Comparison of ENCODE assay signal across 8 cellular contexts in genomic region chr1:89598450-89599331, GRCh38. TPM values are rescaled to one million over a fixed set of nuclear protein-coding genes. Genes with fewer than 3 reads are reported as not detected.
A peak's percentile ranks its signal among the peaks of the same experiment; 100 is the strongest.
DNase-seq lines count a peak whose midpoint lies in the region; ATAC-seq and TF ChIP-seq lines count a peak whose summit lies in the region.

No MANE protein-coding gene starts in this region.

- no peaks in the 10 kb centered on the region for H3K36me3 ChIP-seq in BJ (ENCODE audit: control insufficient read depth, insufficient read depth, low read length)
- no peaks in the 10 kb centered on the region for H3K36me3 ChIP-seq in prostate gland

- 69% methylated on average over 5 of the region's 5 CpGs for WGBS in prostate gland

- intact Hi-C loops in prostate gland (cut with DNase I) (loop anchor here (2.0 kb wide), 1 partner anchor 116 kb away; no protein-coding TSS in a partner anchor), posterior cingulate gyrus (cut with DNase I) (loop anchor here (1.0 kb wide), 1 partner anchor 115 kb away; no protein-coding TSS in a partner anchor)

- H3K9me3 ChIP-seq in prostate gland = no peaks in the 10 kb centered on the region

- no peak for DNase-seq in BJ (ENCODE audit: low read depth)
- DNase-seq in NCI-H146 (lab: John Stamatoyannopoulos, UW) = peak; percentile 36
- peak in 1 of 2 donors; percentile 76 for DNase-seq in foreskin fibroblast
- no peak for DNase-seq in prostate gland (ENCODE audit: low spot score)
- DNase-seq in posterior cingulate gyrus = no peak

- CTCF ChIA-PET in BJ (lab: Yijun Ruan, JAX) = interaction anchor here (0.6 to 2.4 kb wide), 9 partner anchors 9 to 261 kb away, joined by 3 to 9 read pairs (median 3); no protein-coding TSS in a partner anchor

- TF ChIP-seq POLR2A in prostate gland (IDR thresholded peaks at IDR 0.05) = no peak

- ATAC-seq in GM18517 (IDR thresholded peaks at IDR 0.05; ENCODE audit: unreplicated experiment) (peak; percentile 67), HG03097 (IDR thresholded peaks at IDR 0.05; ENCODE audit: low FRiP score, unreplicated experiment) (no peak)

- H3K4me1 ChIP-seq in prostate gland (replicated peaks) = no peaks in the 10 kb centered on the region

- POLR2A ChIA-PET in BJ (lab: Charles Lee) = no interaction called here

- H3K27ac ChIP-seq in VCaP (no peak overlapping the region), prostate gland (no peak overlapping the region)

- H3K4me3 ChIP-seq in BJ (ENCODE audit: low read depth, low read length) = no peak overlapping the region
- H3K4me3 ChIP-seq in foreskin fibroblast (ENCODE audit: low read depth in 1 of 2, low read length in 2 of 2) = no peak overlapping the region
- no peak overlapping the region for H3K4me3 ChIP-seq in prostate gland

- H3K27me3 ChIP-seq in BJ (ENCODE audit: control insufficient read depth, insufficient read depth, low read length) = no peaks in the 10 kb centered on the region
- H3K27me3 ChIP-seq in prostate gland (replicated peaks; ENCODE audit: insufficient read depth) = no peaks in the 10 kb centered on the region

- TF ChIP-seq CTCF in BJ (IDR thresholded peaks at IDR 0.05; ENCODE audit: insufficient read depth, low read depth, low read length) = peak; percentile 69
- TF ChIP-seq CTCF in VCaP (conservative IDR thresholded peaks at IDR 0.05) = peak; percentile 80
- TF ChIP-seq CTCF in foreskin fibroblast (IDR thresholded peaks at IDR 0.05; ENCODE audit: low read depth, low read length) = peak; percentile 64
- peak; percentile 25 to 86 (median 76) for TF ChIP-seq CTCF in prostate gland (IDR thresholded peaks at IDR 0.05)

RNA-seq across cellular contexts. Expression of gene LRRC8C, which starts 34.2 kb away (rescaled TPM):
- polyA plus RNA-seq in BJ (2011; rRNA removed) = 3.6 and 5.7 TPM in 2 replicates
- 3.0 and 3.4 TPM in 2 replicates for polyA minus RNA-seq in BJ (2011; rRNA and poly(A)+ RNA removed)
- 10 to 100 TPM in 1 of 2 donors, 1 to 10 TPM in 1; 2.0 to 12.4 TPM for total RNA-seq in prostate gland
